In genomic region chr10:112546474-112546873, GRCh38 we compare ENCODE assay signal across 20 cellular contexts.
DNase-seq lines count a peak whose midpoint lies in the region; ATAC-seq, FAIRE-seq and TF ChIP-seq lines count a peak whose summit lies in the region.
"Had no signal": no experiment of that assay in that cellular context is flagged by ENCODE, and none has a peak within 500 bp of the region (broad histone marks: within the 10 kb centered on the region; RNA-seq: fewer than 3 reads in every experiment).

No MANE protein-coding gene starts in this region.

- POLR2A ChIA-PET in GM12878 (lab: Charles Lee): no interaction called here

- H2AFZ ChIP-seq in GM12878 (ENCODE audit: control insufficient read depth, low read depth, low read length): no peak overlapping the region

- H3K4me1 ChIP-seq in DOHH2 (ENCODE audit: control insufficient read depth, low read length) (peaks cover 14% of the 10 kb centered on the region), GM12878 (ENCODE audit: control insufficient read depth, insufficient read depth, low read length) (peaks cover 7% of the 10 kb centered on the region), spleen (peaks cover 0 to 11% (median 0%) of the 10 kb centered on the region in 6 donors), prostate gland (replicated peaks) (no peaks in the 10 kb centered on the region)

- intact Hi-C loops in GM12878 (cut with micrococcal nuclease; ENCODE audit: unreplicated experiment): no loop called here
- intact Hi-C loops in spleen (cut with DNase I; ENCODE audit: low total_unique reads): no loop called here
- intact Hi-C loops in prostate gland (cut with DNase I): no loop called here

- WGBS in GM12878 (ENCODE audit: insufficient coverage, insufficient replicate concordance, low lambda C conversion rate, missing lambda C conversion rate): 26% methylated on average over 2 of the region's 2 CpGs
- WGBS in spleen, 5 donors: 41 to 53% (median 50%) methylated on average over 2 of the region's 2 CpGs
- WGBS in prostate gland: 89% methylated on average over 2 of the region's 2 CpGs

- TF ChIP-seq CTCF in DOHH2 (IDR thresholded peaks at IDR 0.05; ENCODE audit: low read depth, low read length, poor library complexity, severe bottlenecking) (no peak), GM12878 (IDR thresholded peaks at IDR 0.05 in 2 of 3, conservative IDR thresholded peaks at IDR 0.05 in 1 of 3; ENCODE audit: control insufficient read depth in 2 of 3, extremely low read depth in 1 of 3, insufficient read depth in 1 of 3, low read depth in 3 of 3, low read length in 3 of 3) (no peak), spleen (IDR thresholded peaks at IDR 0.05 in 8 of 11, conservative IDR thresholded peaks at IDR 0.05 in 3 of 11) (no peak), prostate gland (IDR thresholded peaks at IDR 0.05) (no peak)

- H3K9me2 ChIP-seq in DOHH2 (replicated peaks; ENCODE audit: control insufficient read depth, low read length): no peaks in the 10 kb centered on the region

- H3K27ac ChIP-seq in DOHH2 (ENCODE audit: low read depth, low read length) (no peak overlapping the region), GM12878 (ENCODE audit: control insufficient read depth, insufficient read depth) (no peak overlapping the region), spleen (no peak overlapping the region), prostate gland (no peak overlapping the region)

- no peak for FAIRE-seq in GM12878 (lab: Jason Lieb, UNC)

- H3K27me3 ChIP-seq in DOHH2 (ENCODE audit: control insufficient read depth, low read length) (no peaks in the 10 kb centered on the region), GM12878 (replicated peaks in 1 of 2; ENCODE audit: control insufficient read depth in 2 of 2, insufficient read depth in 2 of 2, low read length in 1 of 2) (no peaks in the 10 kb centered on the region), spleen (replicated peaks in 1 of 7) (no peaks in the 10 kb centered on the region), prostate gland (replicated peaks; ENCODE audit: insufficient read depth) (no peaks in the 10 kb centered on the region)

- H3K79me2 ChIP-seq in DOHH2 (ENCODE audit: control insufficient read depth, low read length) (no peaks in the 10 kb centered on the region), GM12878 (ENCODE audit: control insufficient read depth, insufficient read depth, low read length) (no peaks in the 10 kb centered on the region)

- H3K36me3 ChIP-seq in DOHH2 (ENCODE audit: control insufficient read depth, low read length) (no peaks in the 10 kb centered on the region), GM12878 (ENCODE audit: control insufficient read depth in 2 of 2, insufficient read depth in 2 of 2, low read length in 1 of 2) (no peaks in the 10 kb centered on the region), spleen (peaks cover 0 to 20% (median 0%) of the 10 kb centered on the region in 6 donors), prostate gland (no peaks in the 10 kb centered on the region)

- no peaks in the 10 kb centered on the region for H3F3A ChIP-seq in DOHH2 (ENCODE audit: control insufficient read depth, insufficient read depth)

- no peak overlapping the region for H3K9ac ChIP-seq in GM12878 (ENCODE audit: control insufficient read depth, insufficient read depth, low read length)

- H3K4me3 ChIP-seq in DOHH2 (ENCODE audit: low read length) (no peak overlapping the region), GM12878 (no peak overlapping the region), spleen (no peak overlapping the region), prostate gland (no peak overlapping the region)
- H3K4me3 ChIP-seq: mucosa of descending colon had no signal

- SMC1A ChIA-PET in GM12878 (lab: Charles Lee; ENCODE audit: uncharacterized antibody, unreplicated experiment): no interaction called here

- peak overlapping the region; percentile 24; the same call in 1 of the 2 replicates for H3K4me2 ChIP-seq in DOHH2 (ENCODE audit: low read length)
- H3K4me2 ChIP-seq in GM12878 (ENCODE audit: control insufficient read depth, insufficient read depth): peak overlapping the region; percentile 22; the same call in 1 of the 2 replicates

- CTCF ChIA-PET in GM12878 (lab: Yijun Ruan, JAX): interaction anchor here (0.6 to 1.2 kb wide), 2 partner anchors 14 to 743 kb away, joined by 3 read pairs; no protein-coding TSS in a partner anchor

- TF ChIP-seq POLR2A in GM12878 (IDR thresholded peaks at IDR 0.05; ENCODE audit: low read depth, low read length) (no peak), spleen (IDR thresholded peaks at IDR 0.05) (no peak), prostate gland (IDR thresholded peaks at IDR 0.05) (no peak)

- DNase-seq in GM12878 (ENCODE audit: low read depth, low spot score): no peak
- DNase-seq in spleen: no peak
- no peak for DNase-seq in prostate gland (ENCODE audit: low spot score)
- DNase-seq: activated CD4-positive, alpha-beta T cell treated with anti-CD3 and anti-CD28 coated beads for 48 hours; activated gamma-delta T cell treated with Interleukin-2 at 50 U/mL for 16 hours; CD4-positive, CD25-positive, alpha-beta regulatory T cell; DMS53; effector CD8-positive, alpha-beta T cell; HCEC 1CT; left ventricle myocardium superior; mucosa of descending colon; NCI-H146; NCI-H748 treated with DMSO at 0.1 percent for 48 hours; trophoblast cell had no signal

- RAD21 ChIA-PET in GM12878 (lab: Charles Lee; ENCODE audit: unreplicated experiment): no interaction called here

- H4K20me1 ChIP-seq in DOHH2 (ENCODE audit: control insufficient read depth, insufficient read depth, low read depth, low read length) (0 out of 2 replicates have a peak, but pooled peaks cover 2% of the 10 kb centered on the region), GM12878 (ENCODE audit: control insufficient read depth, insufficient read depth) (no peaks in the 10 kb centered on the region)

- in situ Hi-C loops in GM12878 (cut with MboI): no loop called here

- ATAC-seq in GM18870 (IDR thresholded peaks at IDR 0.05; ENCODE audit: unreplicated experiment) (peak; percentile 55), HG02885 (IDR thresholded peaks at IDR 0.05; ENCODE audit: poor library complexity, unreplicated experiment) (peak; percentile 73), GM12878 (no peak), GM18520 (IDR thresholded peaks at IDR 0.05; ENCODE audit: unreplicated experiment) (no peak), HG03354 (IDR thresholded peaks at IDR 0.05; ENCODE audit: poor library complexity, severe bottlenecking, unreplicated experiment) (no peak)
- ATAC-seq: left ventricle myocardium superior; mucosa of descending colon; stimulated activated memory B cell treated with anti-CD40 and anti-IgM and Interleukin-4, amounts not matched to agents 10 μg/mL and 1 μg/mL and 100 μg/mL, for 72 hours had no signal

- H3K9me3 ChIP-seq in DOHH2 (ENCODE audit: control insufficient read depth, insufficient read depth, low read length): no peaks in the 10 kb centered on the region
- no peaks in the 10 kb centered on the region; the same call in 1 of the 3 replicates for H3K9me3 ChIP-seq in GM12878 (replicated peaks; ENCODE audit: control insufficient read depth, insufficient read depth, low read length)
- peaks cover 0 to 14% (median 8%) of the 10 kb centered on the region in 8 donors for H3K9me3 ChIP-seq in spleen
- no peaks in the 10 kb centered on the region for H3K9me3 ChIP-seq in prostate gland
- H3K9me3 ChIP-seq: mucosa of descending colon had no signal

- TF ChIP-seq EP300 in GM12878 (IDR thresholded peaks at IDR 0.05; ENCODE audit: borderline replicate concordance in 1 of 2, control insufficient read depth in 1 of 2, low read depth in 2 of 2, low read length in 2 of 2): peak in 1 of 2 experiments; percentile 59; a peak in 1 of 4 replicates

- no peak for TF ChIP-seq RAD21 in GM12878 (IDR thresholded peaks at IDR 0.05; ENCODE audit: insufficient read depth, low read depth, low read length)

- BruUV-seq in GM12878 (replicated peaks; lab: Mats Ljungman, UMichigan): no TSS peak

TF ChIP-seq in GM12878, 131 proteins besides CTCF, POLR2A, EP300 and RAD21 (continues in another document):
- TF ChIP-seq ZBTB11 (CRISPR knock-in tag; IDR thresholded peaks at IDR 0.05) (no peak), BACH1 (IDR thresholded peaks at IDR 0.05; ENCODE audit: borderline replicate concordance) (no peak), SREBF1 (IDR thresholded peaks at IDR 0.05; ENCODE audit: low read length) (no peak), NFIC (IDR thresholded peaks at IDR 0.05; ENCODE audit: low read depth, low read length) (peak; percentile 98), CBFB (IDR thresholded peaks at IDR 0.05; ENCODE audit: low read depth) (no peak), JUNB (IDR thresholded peaks at IDR 0.05) (peak; percentile 88), BHLHE40 (IDR thresholded peaks at IDR 0.05; ENCODE audit: borderline replicate concordance in 1 of 2, low read depth in 2 of 2, low read length in 1 of 2) (no peak), NFYA (IDR thresholded peaks at IDR 0.05; ENCODE audit: borderline replicate concordance, low read depth, low read length) (no peak), CEBPB (IDR thresholded peaks at IDR 0.05; ENCODE audit: borderline replicate concordance in 1 of 2, low read depth in 2 of 2, low read length in 2 of 2) (0 out of 4 replicates have a peak, but pooled peaks of 1 of the 2 experiments have one; percentile 39)

Comparison
In these comparisons a context has a peak if more than half of its experiments do, and no peak if none do; other contexts are left out.
1. ATAC-seq: peak in GM18870 (single experiment) and HG02885 (single experiment); none in GM12878 (single experiment), GM18520 (single experiment) and HG03354 (single experiment).